ENCODE assay signal across 13 cellular contexts in the genomic region with DNA sequence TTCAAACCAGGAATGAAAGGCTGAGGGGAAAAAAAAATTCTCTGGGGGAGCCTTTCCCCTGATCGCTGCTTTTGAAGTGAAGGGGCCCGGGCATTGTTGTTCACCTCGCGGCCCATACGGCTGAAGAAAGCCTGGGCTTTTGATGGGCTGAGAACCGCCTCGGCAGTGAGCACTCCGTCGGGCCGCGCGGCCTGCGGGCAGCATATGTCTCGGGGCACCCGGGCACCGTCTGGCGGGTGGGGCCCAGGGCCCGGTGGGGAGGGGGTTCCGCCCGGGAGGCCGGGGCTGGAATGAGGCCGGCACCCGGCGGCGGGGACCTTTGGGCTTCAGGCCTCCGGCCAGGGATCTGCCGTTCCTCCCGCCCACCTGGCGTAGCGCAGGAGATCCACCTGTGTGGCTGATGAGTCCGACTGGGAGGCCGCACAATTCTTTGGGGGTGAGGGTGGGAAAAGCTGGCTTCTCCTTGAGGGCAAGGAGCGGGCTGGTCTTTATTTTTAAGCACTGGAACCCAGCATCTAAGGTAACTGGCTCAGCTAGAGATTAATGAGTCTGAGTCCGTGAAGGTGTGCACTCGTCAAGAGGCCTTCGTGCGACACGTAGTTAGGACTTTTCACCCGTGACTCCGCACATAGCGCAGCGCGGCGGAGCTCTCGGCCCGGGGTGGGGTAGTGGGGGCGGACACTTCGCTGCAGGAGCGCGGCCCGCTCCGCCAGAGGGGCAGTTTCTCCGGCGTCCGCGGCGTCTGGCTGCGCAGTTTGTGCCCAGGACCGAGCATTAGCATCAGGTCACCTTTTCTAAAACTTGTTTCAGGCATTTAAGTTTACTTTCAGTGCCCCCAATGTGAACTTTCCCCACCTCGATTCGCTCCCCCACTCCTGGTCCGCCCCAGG. TPM values are rescaled to one million over a fixed set of nuclear protein-coding genes. Genes with fewer than 3 reads are reported as not detected.
DNase-seq lines count a peak whose midpoint lies in the region; ATAC-seq and TF ChIP-seq lines count a peak whose summit lies in the region.
"Had no signal": no experiment of that assay in that cellular context is flagged by ENCODE, and none has a peak within 500 bp of the region (broad histone marks: within the 10 kb centered on the region; RNA-seq: fewer than 3 reads in every experiment).

No MANE protein-coding gene starts in this region.

- no peaks in the 10 kb centered on the region for H3K27me3 Mint-ChIP-seq in Calu3 (ENCODE audit: unreplicated experiment)
- H3K27me3 Mint-ChIP-seq in nephron progenitor cell (ENCODE audit: low read depth, poor library complexity), result peaks cover 99% of the 10 kb centered on the region

- H3K36me3 ChIP-seq in HUES64 (ENCODE audit: insufficient read depth, low read length) (no peaks in the 10 kb centered on the region), brain microvascular endothelial cell (replicated peaks) (no peaks in the 10 kb centered on the region)

- peak; percentile 51 for DNase-seq in Calu3
- DNase-seq in epithelial cell of esophagus (ENCODE audit: low read depth), result peak; percentile 31
- DNase-seq in nephron progenitor cell, result peak; percentile 29
- no peak for DNase-seq in effector CD4-positive, alpha-beta T cell
- DNase-seq in brain microvascular endothelial cell, result no peak
- DNase-seq: activated CD4-positive, alpha-beta T cell treated with anti-CD3 and anti-CD28 coated beads, Interleukin-2, amount 50 U/mL, for 48 hours; activated naive CD4-positive, alpha-beta T cell treated with anti-CD3 and anti-CD28 coated beads, Interleukin-2, amount 50 U/mL, for 16 hours; C1 segment of cervical spinal cord; effector memory CD4-positive, alpha-beta T cell; SK-N-SH had no signal

- peaks cover 36% of the 10 kb centered on the region for H3K4me1 ChIP-seq in HUES64 (ENCODE audit: insufficient read depth, low read length)

- H3K4me3 Mint-ChIP-seq in Calu3 (ENCODE audit: low read depth, unreplicated experiment) (peak overlapping the region; percentile 86), nephron progenitor cell (peak overlapping the region; percentile 60)

- in situ Hi-C loops in brain microvascular endothelial cell (cut with HindIII; ENCODE audit: low pct_ligation_motif_present, low sequenced_read_pairs), result no loop called here

- H3K27me3 ChIP-seq in HUES64 (ENCODE audit: insufficient read depth, low read length) (peaks cover 100% of the 10 kb centered on the region), brain microvascular endothelial cell (replicated peaks) (peaks cover 57% of the 10 kb centered on the region)

- H3K9me3 ChIP-seq in HUES64 (ENCODE audit: insufficient read depth, low read depth, low read length), result no peaks in the 10 kb centered on the region
- H3K9me3 ChIP-seq: SK-N-SH had no signal

- CTCF ChIA-PET in Calu3 (lab: Charles Lee), result interaction anchor here (1.3 kb wide), 1 partner anchor 11 kb away, joined by 3 read pairs; the partner anchor contains the start of gene TTC6

- peak overlapping the region; percentile 34; the same call in 1 of the 2 replicates for H3K4me3 ChIP-seq in HUES64 (ENCODE audit: low read length)
- H3K4me3 ChIP-seq in epithelial cell of esophagus (ENCODE audit: low read length), result no peak overlapping the region
- no peak overlapping the region for H3K4me3 ChIP-seq in brain microvascular endothelial cell (ENCODE audit: low read depth, low read length)

- no peak overlapping the region for H3K9ac ChIP-seq in HUES64 (ENCODE audit: low read depth, low read length)
- H3K9ac ChIP-seq: SK-N-SH had no signal

- H3K27ac Mint-ChIP-seq in Calu3 (ENCODE audit: unreplicated experiment) (peak overlapping the region; percentile 85), nephron progenitor cell (no peak overlapping the region)

- WGBS in HUES64, result 1% methylated on average over 62 of the region's 62 CpGs

- intact Hi-C loops in Calu3 (cut with micrococcal nuclease; ENCODE audit: unreplicated experiment), result loop anchor here (5.0 kb wide), 2 partner anchors 37 to 132 kb away; no protein-coding TSS in a partner anchor

- ATAC-seq in HG02623 (IDR thresholded peaks at IDR 0.05; ENCODE audit: unreplicated experiment) (no peak), SK-N-SH treated with all-trans-retinoic acid at 6 μM for 48 hours (no peak)

- H3K36me3 Mint-ChIP-seq in Calu3 (ENCODE audit: insufficient read depth, unreplicated experiment) (peaks cover 67% of the 10 kb centered on the region), nephron progenitor cell (ENCODE audit: low read depth) (no peaks in the 10 kb centered on the region)

- H3K4me1 Mint-ChIP-seq in Calu3 (ENCODE audit: low read depth, unreplicated experiment) (peaks cover 28% of the 10 kb centered on the region), nephron progenitor cell (peaks cover 22% of the 10 kb centered on the region)

- TF ChIP-seq CTCF in Calu3 (IDR thresholded peaks at IDR 0.05; ENCODE audit: unreplicated experiment) (no peak), epithelial cell of esophagus (IDR thresholded peaks at IDR 0.05; ENCODE audit: insufficient read depth, low read depth, low read length, missing control alignments) (no peak), nephron progenitor cell (IDR thresholded peaks at IDR 0.05) (no peak), brain microvascular endothelial cell (IDR thresholded peaks at IDR 0.05; ENCODE audit: low read depth, low read length, missing control alignments) (no peak)

- H3K9me3 Mint-ChIP-seq in Calu3 (ENCODE audit: low read depth, unreplicated experiment), result no peaks in the 10 kb centered on the region
- no peaks in the 10 kb centered on the region for H3K9me3 Mint-ChIP-seq in nephron progenitor cell

- no peak overlapping the region for H3K27ac ChIP-seq in HUES64 (ENCODE audit: low read depth, low read length)
- no peak overlapping the region for H3K27ac ChIP-seq in brain microvascular endothelial cell

- BruUV-seq in Calu3 (replicated peaks; lab: Mats Ljungman, UMichigan), result no TSS peak

TF ChIP-seq in SK-N-SH treated with all-trans-retinoic acid at 6 μM for 48 hours, 23 proteins besides CTCF, POLR2A, EP300 and RAD21:
- TF ChIP-seq TSHZ2 (CRISPR knock-in tag; IDR thresholded peaks at IDR 0.05), result no peak

RNA-seq across cellular contexts. Expression of gene FOXA1, which starts 10.6 kb away (rescaled TPM):
- total RNA-seq in Calu3 (2022), result 108 and 131 TPM in 2 replicates
- polyA plus RNA-seq in HUES64 (2013, experiment 1 of 2), result 0.60 TPM
- polyA plus RNA-seq in HUES64 (2013, experiment 2 of 2), result 0.82 TPM
- polyA plus RNA-seq: SK-N-SH had no signal

RNA-seq across cellular contexts. Expression of gene TTC6, which starts 11.0 kb away (rescaled TPM):
- total RNA-seq in Calu3 (2022), result 13.4 and 13.8 TPM in 2 replicates
- polyA plus RNA-seq in HUES64 (2013, experiment 1 of 2), result not detected
- 0.57 TPM for polyA plus RNA-seq in HUES64 (2013, experiment 2 of 2)
- polyA plus RNA-seq: SK-N-SH had no signal

Comparison
In these comparisons a context has a peak if more than half of its experiments do, and no peak if none do; other contexts are left out.
1. DNase-seq: peak in Calu3 (single experiment), epithelial cell of esophagus (single experiment) and nephron progenitor cell (single experiment); none in effector CD4-positive, alpha-beta T cell (single experiment) and brain microvascular endothelial cell (single experiment).